In the genomic region with DNA sequence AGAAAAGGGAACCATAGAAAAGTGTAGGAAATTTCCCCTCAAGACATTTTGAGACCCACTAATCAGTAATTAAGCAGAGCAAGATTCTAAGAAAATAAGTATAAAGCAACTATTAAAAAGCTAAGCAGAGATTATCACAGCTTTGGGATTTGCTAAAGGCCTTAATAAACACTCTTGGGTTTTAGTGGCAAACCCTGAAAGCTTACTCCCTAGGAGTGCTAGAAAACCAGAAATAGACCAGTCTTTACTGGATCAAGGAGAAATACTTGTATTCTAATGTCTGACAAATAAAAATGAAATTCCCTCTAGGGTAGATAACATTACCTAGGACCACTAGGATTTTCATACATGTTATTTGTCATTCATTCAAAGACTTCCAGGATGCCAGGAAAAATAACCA, we compare ENCODE assay signal across 14 cellular contexts.
DNase-seq lines count a peak whose midpoint lies in the region; ATAC-seq and TF ChIP-seq lines count a peak whose summit lies in the region.
"Had no signal": no experiment of that assay in that cellular context is flagged by ENCODE, and none has a peak within 500 bp of the region (broad histone marks: within the 10 kb centered on the region; RNA-seq: fewer than 3 reads in every experiment).

No MANE protein-coding gene starts in this region.

- intact Hi-C loops in Right ventricle myocardium inferior (cut with DNase I) (loop anchor here (10.0 kb wide), 1 partner anchor 815 kb away; a partner anchor contains a TSS), left ventricle myocardium inferior (cut with micrococcal nuclease) (no loop called here), lower lobe of right lung (cut with DNase I) (no loop called here)

- TF ChIP-seq CTCF in right atrium auricular region (IDR thresholded peaks at IDR 0.05): no peak
- TF ChIP-seq CTCF in GM23338 (conservative IDR thresholded peaks at IDR 0.05; ENCODE audit: low read depth in 2 of 2): no peak
- TF ChIP-seq CTCF in left ventricle myocardium inferior (IDR thresholded peaks at IDR 0.05; ENCODE audit: borderline replicate concordance): no peak
- TF ChIP-seq CTCF in smooth muscle cell (IDR thresholded peaks at IDR 0.05; ENCODE audit: borderline replicate concordance, insufficient read depth, poor library complexity, severe bottlenecking): no peak
- TF ChIP-seq CTCF in lower lobe of right lung (IDR thresholded peaks at IDR 0.05): no peak

- H3K4me1 Mint-ChIP-seq in GM23338: no peaks in the 10 kb centered on the region; the same call in 2 of the 3 replicates
- H3K4me1 Mint-ChIP-seq: CD4-positive, alpha-beta memory T cell had no signal

- no peak overlapping the region for H2BK5ac ChIP-seq in trophoblast cell (ENCODE audit: low read depth, low read length, poor library complexity)

- H2BK120ac ChIP-seq in trophoblast cell (ENCODE audit: insufficient read depth, low read length, poor library complexity): no peak overlapping the region

- H3K36me3 ChIP-seq in right atrium auricular region: no peaks in the 10 kb centered on the region
- no peaks in the 10 kb centered on the region for H3K36me3 ChIP-seq in GM23338 (ENCODE audit: insufficient read depth)
- H3K36me3 ChIP-seq in left ventricle myocardium inferior: no peaks in the 10 kb centered on the region
- H3K36me3 ChIP-seq in smooth muscle cell (ENCODE audit: low read depth): no peaks in the 10 kb centered on the region
- H3K36me3 ChIP-seq in trophoblast cell (ENCODE audit: control insufficient read depth in 1 of 2, insufficient read depth in 2 of 2, low read length in 2 of 2): no peaks in the 10 kb centered on the region
- H3K36me3 ChIP-seq in lower lobe of right lung: no peaks in the 10 kb centered on the region
- H3K36me3 ChIP-seq: BLaER1, HAP-1 had no signal

- H3F3A ChIP-seq in GM23338 (replicated peaks; ENCODE audit: low read depth) (no peaks in the 10 kb centered on the region), smooth muscle cell (ENCODE audit: low read depth) (no peaks in the 10 kb centered on the region)

- H3K27ac ChIP-seq in right atrium auricular region (peak overlapping the region in 1 of 2 donors; percentile 21), GM23338 (ENCODE audit: low read depth) (no peak overlapping the region), left ventricle myocardium inferior (replicated peaks) (peak overlapping the region; percentile 66), smooth muscle cell (ENCODE audit: low read depth) (no peak overlapping the region), trophoblast cell (ENCODE audit: low read depth, low read length) (no peak overlapping the region), lower lobe of right lung (no peak overlapping the region)
- H3K27ac ChIP-seq: BLaER1, HL-60 had no signal

- no peaks in the 10 kb centered on the region for H4K20me1 ChIP-seq in GM23338 (replicated peaks; ENCODE audit: insufficient read depth)
- H4K20me1 ChIP-seq in smooth muscle cell (ENCODE audit: low read depth): no peaks in the 10 kb centered on the region
- H4K20me1 ChIP-seq: BLaER1 had no signal

- peak; percentile 16 for ATAC-seq in Right ventricle myocardium inferior
- ATAC-seq in GM23338: no peak
- ATAC-seq in lower lobe of right lung: no peak

- no peak overlapping the region for H4K8ac ChIP-seq in trophoblast cell (ENCODE audit: low read depth, low read length)

- H3K27me3 ChIP-seq in right atrium auricular region: no peaks in the 10 kb centered on the region
- H3K27me3 ChIP-seq in GM23338 (ENCODE audit: insufficient read depth): no peaks in the 10 kb centered on the region
- H3K27me3 ChIP-seq in left ventricle myocardium inferior (ENCODE audit: low read depth): no peaks in the 10 kb centered on the region
- H3K27me3 ChIP-seq in smooth muscle cell (ENCODE audit: low read depth): peaks cover 10% of the 10 kb centered on the region
- no peaks in the 10 kb centered on the region for H3K27me3 ChIP-seq in trophoblast cell (ENCODE audit: insufficient read depth, low read length)
- no peaks in the 10 kb centered on the region for H3K27me3 ChIP-seq in lower lobe of right lung (ENCODE audit: low read depth)
- H3K27me3 ChIP-seq: BLaER1 had no signal

- H2BK12ac ChIP-seq in trophoblast cell (ENCODE audit: low read length): no peak overlapping the region

- no peak overlapping the region for H3K4me2 ChIP-seq in GM23338
- H3K4me2 ChIP-seq in smooth muscle cell: no peak overlapping the region
- H3K4me2 ChIP-seq in trophoblast cell (ENCODE audit: low read length): no peak overlapping the region
- H3K4me2 ChIP-seq: BLaER1 had no signal

- peaks cover 8% of the 10 kb centered on the region for H3K9me2 ChIP-seq in GM23338 (ENCODE audit: insufficient read depth)

- H3K9ac ChIP-seq in smooth muscle cell (ENCODE audit: low read depth) (no peak overlapping the region), trophoblast cell (ENCODE audit: low read length) (no peak overlapping the region)
- H3K9ac ChIP-seq: BLaER1 had no signal

- no peak overlapping the region for H3K23ac ChIP-seq in trophoblast cell (ENCODE audit: low read length)

- H2AFZ ChIP-seq in GM23338: peak overlapping the region; percentile 44; the same call in 1 of the 2 replicates
- H2AFZ ChIP-seq in smooth muscle cell (ENCODE audit: low read depth): peak overlapping the region; percentile 15
- no peak overlapping the region for H2AFZ ChIP-seq in trophoblast cell (ENCODE audit: insufficient read depth, low read length, poor library complexity)

- H3K4me3 ChIP-seq in right atrium auricular region: no peak overlapping the region
- H3K4me3 ChIP-seq in GM23338: no peak overlapping the region
- no peak overlapping the region for H3K4me3 ChIP-seq in left ventricle myocardium inferior
- H3K4me3 ChIP-seq in smooth muscle cell: no peak overlapping the region
- H3K4me3 ChIP-seq in trophoblast cell (ENCODE audit: low read depth, low read length): no peak overlapping the region
- no peak overlapping the region for H3K4me3 ChIP-seq in lower lobe of right lung
- H3K4me3 ChIP-seq: BLaER1, HAP-1 had no signal

- no peak overlapping the region for H3K18ac ChIP-seq in trophoblast cell (ENCODE audit: low read length)

- no peak overlapping the region for H3K14ac ChIP-seq in trophoblast cell (ENCODE audit: low read length)

- H3K27ac Mint-ChIP-seq in GM23338: no peak overlapping the region
- H3K27ac Mint-ChIP-seq: CD14-positive monocyte; CD4-positive, alpha-beta memory T cell had no signal

- no peak overlapping the region for H3K4me3 Mint-ChIP-seq in GM23338
- H3K4me3 Mint-ChIP-seq: CD14-positive monocyte; CD4-positive, alpha-beta memory T cell had no signal

- peaks cover 8% of the 10 kb centered on the region for H3K9me3 Mint-ChIP-seq in GM23338

- H4K91ac ChIP-seq in trophoblast cell (ENCODE audit: low read depth, low read length): no peak overlapping the region

- DNase-seq in Right ventricle myocardium inferior (ENCODE audit: missing footprints) (no peak), right atrium auricular region (ENCODE audit: low spot score) (no peak), GM23338 (ENCODE audit: low spot score) (no peak), left ventricle myocardium inferior (no peak), smooth muscle cell (lab: John Stamatoyannopoulos, UW; ENCODE audit: unreplicated experiment) (no peak), trophoblast cell (no peak), lower lobe of right lung (no peak)
- DNase-seq: 8988T; CD4-positive, alpha-beta memory T cell; DMS79 treated with DMSO at 0.1 percent for 48 hours had no signal

- H3K27me3 Mint-ChIP-seq in GM23338 (ENCODE audit: insufficient read depth, low read depth, poor library complexity): peaks cover 3% of the 10 kb centered on the region
- H3K27me3 Mint-ChIP-seq: CD4-positive, alpha-beta memory T cell had no signal

- no peak overlapping the region for H2AK5ac ChIP-seq in trophoblast cell (ENCODE audit: low read length)

- peaks cover 5% of the 10 kb centered on the region; the same call in 2 of the 3 replicates for H3K36me3 Mint-ChIP-seq in GM23338 (ENCODE audit: low read depth)
- H3K36me3 Mint-ChIP-seq: CD14-positive monocyte; CD4-positive, alpha-beta memory T cell had no signal

- H3K4me1 ChIP-seq in right atrium auricular region: no peaks in the 10 kb centered on the region
- no peaks in the 10 kb centered on the region for H3K4me1 ChIP-seq in GM23338 (ENCODE audit: insufficient read depth)
- peaks cover 30% of the 10 kb centered on the region for H3K4me1 ChIP-seq in left ventricle myocardium inferior
- no peaks in the 10 kb centered on the region for H3K4me1 ChIP-seq in smooth muscle cell (ENCODE audit: low read depth)
- H3K4me1 ChIP-seq in trophoblast cell (ENCODE audit: control insufficient read depth in 1 of 2, insufficient read depth in 2 of 2, low read length in 2 of 2): peaks cover 0 to 3% of the 10 kb centered on the region in 2 experiments
- H3K4me1 ChIP-seq in lower lobe of right lung: no peaks in the 10 kb centered on the region
- H3K4me1 ChIP-seq: BLaER1, HAP-1 had no signal

- H3K9me3 ChIP-seq in right atrium auricular region: peaks cover 0 to 14% of the 10 kb centered on the region in 2 donors
- peaks cover 19% of the 10 kb centered on the region for H3K9me3 ChIP-seq in left ventricle myocardium inferior (replicated peaks)
- H3K9me3 ChIP-seq in smooth muscle cell (replicated peaks; ENCODE audit: low read depth): no peaks in the 10 kb centered on the region
- H3K9me3 ChIP-seq in trophoblast cell (ENCODE audit: insufficient read depth, low read depth, low read length): peaks cover 5% of the 10 kb centered on the region
- no peaks in the 10 kb centered on the region for H3K9me3 ChIP-seq in lower lobe of right lung
- H3K9me3 ChIP-seq: BLaER1, HAP-1 had no signal

- no peaks in the 10 kb centered on the region for H3K79me1 ChIP-seq in trophoblast cell (ENCODE audit: low read length)

- no peak overlapping the region for H4K12ac ChIP-seq in trophoblast cell (ENCODE audit: low read depth, low read length)

- H3K4ac ChIP-seq in trophoblast cell (ENCODE audit: low read depth, low read length): no peak overlapping the region

- no peaks in the 10 kb centered on the region for H3K79me2 ChIP-seq in GM23338 (replicated peaks; ENCODE audit: insufficient read depth)
- H3K79me2 ChIP-seq in smooth muscle cell (ENCODE audit: low read depth): no peaks in the 10 kb centered on the region
- no peaks in the 10 kb centered on the region for H3K79me2 ChIP-seq in trophoblast cell (ENCODE audit: control insufficient read depth, insufficient read depth, low read length, poor library complexity)

TF ChIP-seq in GM23338, 12 proteins besides CTCF, POLR2A, EP300 and RAD21 (continues in another document):
- TF ChIP-seq CREB1 (CRISPR knock-in tag; IDR thresholded peaks at IDR 0.05; ENCODE audit: low read depth) (no peak), EZH2phosphoT487 (IDR thresholded peaks at IDR 0.05; ENCODE audit: unreplicated experiment) (no peak), ZNF331 (CRISPR knock-in tag; IDR thresholded peaks at IDR 0.05; ENCODE audit: low read depth) (no peak)
